32 cellular contexts compared by ENCODE assay signal in the genomic region with DNA sequence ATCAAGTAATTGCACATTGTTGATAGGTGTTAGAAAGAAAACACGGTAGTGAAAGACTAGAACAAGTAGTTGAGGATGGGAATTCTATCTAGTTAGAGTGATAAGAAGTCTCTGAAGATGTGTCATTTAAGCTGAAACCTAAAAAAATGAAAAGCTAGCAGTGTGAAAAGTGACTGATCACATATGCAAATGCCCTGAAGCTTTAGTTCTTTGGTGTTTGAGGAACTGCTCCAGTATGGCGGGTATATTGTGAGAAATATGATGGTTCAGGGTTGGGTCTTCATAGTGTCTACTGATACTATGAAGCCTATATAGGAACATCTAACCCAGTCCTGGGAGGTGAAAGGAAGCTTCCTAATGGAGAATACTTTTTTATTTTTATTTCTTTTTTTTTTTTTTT.
"Had no signal": no experiment of that assay in that cellular context is flagged by ENCODE, and none has a peak within 500 bp of the region (broad histone marks: within the 10 kb centered on the region; RNA-seq: fewer than 3 reads in every experiment).

No MANE protein-coding gene starts in this region.

- ATAC-seq: activated CD8-positive, alpha-beta T cell treated with anti-CD3 and anti-CD28 coated beads for 36 hours; activated naive CD8-positive, alpha-beta T cell treated with anti-CD3 and anti-CD28 coated beads, Interleukin-2, amount 50 U/mL, for 24 hours; activated T-cell treated with anti-CD3 and anti-CD28 coated beads, Interleukin-2, amount 50 U/mL, for 4 hours had no signal

- H3K27ac ChIP-seq: ascending aorta, cardiac muscle cell had no signal

- H3K27me3 Mint-ChIP-seq: activated B cell treated with CpG ODN at 0.5 μM for 24 hours; activated CD4-positive, alpha-beta memory T cell treated with anti-CD3 and anti-CD28 coated beads for 36 hours; activated CD4-positive, alpha-beta T cell treated with anti-CD3 and anti-CD28 coated beads, Interleukin-2, amount 10 ng/mL, durations not matched to agents 24 days and 14 days; activated CD8-positive, alpha-beta T cell treated with anti-CD3 and anti-CD28 coated beads for 36 hours; activated naive CD4-positive, alpha-beta T cell treated with anti-CD3 and anti-CD28 coated beads, Interleukin-2, amount 10 ng/mL, durations not matched to agents 7 days and 5 days; activated naive CD4-positive, alpha-beta T cell treated with anti-CD3 and anti-CD28 coated beads, Interleukin-2, amount 50 U/mL, for 24 hours; activated naive CD8-positive, alpha-beta T cell; activated naive CD8-positive, alpha-beta T cell treated with anti-CD3 and anti-CD28 coated beads, Interleukin-2, amount 10 ng/mL, durations not matched to agents 7 days and 5 days; activated naive CD8-positive, alpha-beta T cell treated with anti-CD3 and anti-CD28 coated beads, Interleukin-2, amount 50 U/mL, for 24 hours; brain; central memory CD8-positive, alpha-beta T cell had no signal

- H3K4me1 ChIP-seq: ascending aorta had no signal

- H3K4me3 ChIP-seq: ascending aorta, cardiac muscle cell had no signal

- H3K9me3 ChIP-seq: ascending aorta had no signal

- H3K9me3 Mint-ChIP-seq: activated B cell treated with CpG ODN at 0.5 μM for 24 hours; activated CD4-positive, alpha-beta memory T cell treated with anti-CD3 and anti-CD28 coated beads for 36 hours; activated CD4-positive, alpha-beta T cell treated with anti-CD3 and anti-CD28 coated beads, Interleukin-2, amount 10 ng/mL, durations not matched to agents 24 days and 14 days; activated CD8-positive, alpha-beta T cell treated with anti-CD3 and anti-CD28 coated beads for 36 hours; activated naive CD4-positive, alpha-beta T cell treated with anti-CD3 and anti-CD28 coated beads, Interleukin-2, amount 10 ng/mL, durations not matched to agents 7 days and 5 days; activated naive CD4-positive, alpha-beta T cell treated with anti-CD3 and anti-CD28 coated beads, Interleukin-2, amount 50 U/mL, for 24 hours; activated naive CD8-positive, alpha-beta T cell treated with anti-CD3 and anti-CD28 coated beads, Interleukin-2, amount 10 ng/mL, durations not matched to agents 7 days and 5 days; activated naive CD8-positive, alpha-beta T cell treated with anti-CD3 and anti-CD28 coated beads, Interleukin-2, amount 50 U/mL, for 24 hours; activated T-cell treated with anti-CD3 and anti-CD28 coated beads, Interleukin-2, amount 50 U/mL, for 4 hours; activated T-helper 2 cell treated with anti-CD3 and anti-CD28 coated beads, Interferon-gamma antibody, Interleukin-2, Interleukin-4, amounts not matched to agents 10 μg/mL and 5 μg/mL and 100 μg/mL, durations not matched to agents 14 hours and 24 hours and 36 hours; brain; central memory CD8-positive, alpha-beta T cell; T-helper 2 cell treated with Interferon-gamma antibody and Interleukin-4, amounts not matched to agents 5 μg/mL and 100 μg/mL, for 36 hours had no signal

- H3K4me3 Mint-ChIP-seq: activated B cell treated with CpG ODN at 0.5 μM for 24 hours; activated CD4-positive, alpha-beta memory T cell treated with anti-CD3 and anti-CD28 coated beads for 36 hours; activated CD4-positive, alpha-beta T cell treated with anti-CD3 and anti-CD28 coated beads, Interleukin-2, amount 10 ng/mL, durations not matched to agents 24 days and 14 days; activated CD8-positive, alpha-beta T cell treated with anti-CD3 and anti-CD28 coated beads for 36 hours; activated naive CD4-positive, alpha-beta T cell treated with anti-CD3 and anti-CD28 coated beads, Interleukin-2, amount 10 ng/mL, durations not matched to agents 7 days and 5 days; activated naive CD4-positive, alpha-beta T cell treated with anti-CD3 and anti-CD28 coated beads, Interleukin-2, amount 50 U/mL, for 24 hours; activated naive CD8-positive, alpha-beta T cell; activated naive CD8-positive, alpha-beta T cell treated with anti-CD3 and anti-CD28 coated beads, Interleukin-2, amount 10 ng/mL, durations not matched to agents 7 days and 5 days; activated naive CD8-positive, alpha-beta T cell treated with anti-CD3 and anti-CD28 coated beads, Interleukin-2, amount 50 U/mL, for 24 hours; activated T-cell treated with anti-CD3 and anti-CD28 coated beads, Interleukin-2, amount 50 U/mL, for 4 hours; brain; central memory CD8-positive, alpha-beta T cell; T-helper 2 cell treated with Interferon-gamma antibody and Interleukin-4, amounts not matched to agents 5 μg/mL and 100 μg/mL, for 36 hours had no signal

- DNase-seq: activated B cell treated with CpG ODN at 0.5 μM for 24 hours; activated CD4-positive, alpha-beta memory T cell treated with anti-CD3 and anti-CD28 coated beads for 36 hours; activated CD4-positive, alpha-beta T cell treated with anti-CD3 and anti-CD28 coated beads for 4 hours; activated CD4-positive, alpha-beta T cell treated with anti-CD3 and anti-CD28 coated beads, Interleukin-2, amount 10 ng/mL, durations not matched to agents 24 days and 14 days; activated CD4-positive, alpha-beta T cell treated with anti-CD3 and anti-CD28 coated beads, Interleukin-2, amount 50 U/mL, for 1 hour; activated CD4-positive, alpha-beta T cell treated with anti-CD3 and anti-CD28 coated beads, Interleukin-2, amount 50 U/mL, for 4 hours; activated CD4-positive, CD25-positive, alpha-beta regulatory T cell treated with anti-CD3 and anti-CD28 coated beads, Interleukin-2, amount 50 U/mL, for 72 hours; activated CD8-positive, alpha-beta memory T cell treated with anti-CD3 and anti-CD28 coated beads, Interleukin-2, amount 50 U/mL, for 4 hours; activated CD8-positive, alpha-beta T cell treated with anti-CD3 and anti-CD28 coated beads for 36 hours; activated effector memory CD4-positive, alpha-beta T cell treated with Interleukin-2 at 50 U/mL for 16 hours; activated gamma-delta T cell; activated naive CD4-positive, alpha-beta T cell treated with anti-CD3 and anti-CD28 coated beads, Interleukin-2, amount 10 ng/mL, durations not matched to agents 7 days and 5 days; activated naive CD4-positive, alpha-beta T cell treated with Interleukin-2 at 50 U/mL for 16 hours; activated naive CD8-positive, alpha-beta T cell treated with anti-CD3 and anti-CD28 coated beads, Interleukin-2, amount 10 ng/mL, durations not matched to agents 7 days and 5 days; activated naive CD8-positive, alpha-beta T cell treated with anti-CD3 and anti-CD28 coated beads, Interleukin-2, amount 50 U/mL, for 24 hours; activated T-cell treated with anti-CD3 and anti-CD28 coated beads for 4 hours; activated T-cell treated with anti-CD3 and anti-CD28 coated beads, Interleukin-2, amount 50 U/mL, for 1 hour; activated T-cell treated with anti-CD3 and anti-CD28 coated beads, Interleukin-2, amount 50 U/mL, for 4 hours; amygdala; anterior cingulate cortex; caudate nucleus; cerebellar nuclear complex; T-helper 2 cell; T-helper 9 cell had no signal

- H3K27me3 ChIP-seq: ascending aorta, cardiac muscle cell had no signal

- H3K4me1 Mint-ChIP-seq: activated CD4-positive, alpha-beta T cell treated with anti-CD3 and anti-CD28 coated beads, Interleukin-2, amount 10 ng/mL, durations not matched to agents 24 days and 14 days; activated naive CD4-positive, alpha-beta T cell treated with anti-CD3 and anti-CD28 coated beads, Interleukin-2, amount 10 ng/mL, durations not matched to agents 7 days and 5 days; activated naive CD4-positive, alpha-beta T cell treated with anti-CD3 and anti-CD28 coated beads, Interleukin-2, amount 50 U/mL, for 24 hours; activated naive CD8-positive, alpha-beta T cell treated with anti-CD3 and anti-CD28 coated beads, Interleukin-2, amount 10 ng/mL, durations not matched to agents 7 days and 5 days; activated naive CD8-positive, alpha-beta T cell treated with anti-CD3 and anti-CD28 coated beads, Interleukin-2, amount 50 U/mL, for 24 hours; brain; central memory CD8-positive, alpha-beta T cell had no signal

- H3K27ac Mint-ChIP-seq: activated B cell treated with CpG ODN at 0.5 μM for 24 hours; activated CD4-positive, alpha-beta memory T cell treated with anti-CD3 and anti-CD28 coated beads for 36 hours; activated CD4-positive, alpha-beta T cell treated with anti-CD3 and anti-CD28 coated beads, Interleukin-2, amount 10 ng/mL, durations not matched to agents 24 days and 14 days; activated CD8-positive, alpha-beta T cell treated with anti-CD3 and anti-CD28 coated beads for 36 hours; activated naive CD4-positive, alpha-beta T cell treated with anti-CD3 and anti-CD28 coated beads, Interleukin-2, amount 10 ng/mL, durations not matched to agents 7 days and 5 days; activated naive CD4-positive, alpha-beta T cell treated with anti-CD3 and anti-CD28 coated beads, Interleukin-2, amount 50 U/mL, for 24 hours; activated naive CD8-positive, alpha-beta T cell; activated naive CD8-positive, alpha-beta T cell treated with anti-CD3 and anti-CD28 coated beads, Interleukin-2, amount 10 ng/mL, durations not matched to agents 7 days and 5 days; activated naive CD8-positive, alpha-beta T cell treated with anti-CD3 and anti-CD28 coated beads, Interleukin-2, amount 50 U/mL, for 24 hours; activated T-helper 2 cell treated with anti-CD3 and anti-CD28 coated beads, Interferon-gamma antibody, Interleukin-2, Interleukin-4, amounts not matched to agents 10 μg/mL and 5 μg/mL and 100 μg/mL, durations not matched to agents 14 hours and 24 hours and 36 hours; brain; T-helper 2 cell treated with Interferon-gamma antibody and Interleukin-4, amounts not matched to agents 5 μg/mL and 100 μg/mL, for 36 hours had no signal
